In genomic region chr14:68630081-68630571, GRCh38 we compare ENCODE assay signal across 16 cellular contexts.
A peak's percentile ranks its signal among the peaks of the same experiment; 100 is the strongest.
DNase-seq lines count a peak whose midpoint lies in the region; ATAC-seq and TF ChIP-seq lines count a peak whose summit lies in the region.
"Had no signal": no experiment of that assay in that cellular context is flagged by ENCODE, and none has a peak within 500 bp of the region (broad histone marks: within the 10 kb centered on the region; RNA-seq: fewer than 3 reads in every experiment).

No MANE protein-coding gene starts in this region.

- no peak for ATAC-seq in CD4-positive, alpha-beta T cell (ENCODE audit: poor library complexity)
- ATAC-seq in GM21360 (IDR thresholded peaks at IDR 0.05; ENCODE audit: unreplicated experiment): no peak
- ATAC-seq in stimulated activated memory B cell treated with anti-CD40 and anti-IgM and Interleukin-4, amounts not matched to agents 10 μg/mL and 1 μg/mL and 100 μg/mL, for 72 hours: no peak
- ATAC-seq: HCT116; naive thymus-derived CD4-positive, alpha-beta T cell had no signal

- WGBS in mesendoderm (ENCODE audit: extremely low coverage, insufficient coverage, low lambda C conversion rate): no CpG with 5 or more reads among the region's 8 CpGs
- 86 to 89% methylated on average over 8 of the region's 8 CpGs for WGBS in sigmoid colon, 2 donors

- H3K9me3 Mint-ChIP-seq in CD4-positive, alpha-beta T cell: no peaks in the 10 kb centered on the region
- no peaks in the 10 kb centered on the region for H3K9me3 Mint-ChIP-seq in stimulated activated memory B cell treated with anti-CD40 and anti-IgM and Interleukin-4, amounts not matched to agents 10 μg/mL and 1 μg/mL and 100 μg/mL, for 72 hours
- H3K9me3 Mint-ChIP-seq: activated CD4-positive, alpha-beta T cell treated with anti-CD3 and anti-CD28 coated beads, Interleukin-2, amount 10 ng/mL, durations not matched to agents 7 days and 5 days had no signal

- H3K27ac ChIP-seq in CD4-positive, alpha-beta T cell (ENCODE audit: low read depth, low read length): no peak overlapping the region
- no peak overlapping the region for H3K27ac ChIP-seq in colonic mucosa
- no peak overlapping the region for H3K27ac ChIP-seq in mesendoderm (ENCODE audit: low read depth, low read length)
- H3K27ac ChIP-seq in sigmoid colon: peak overlapping the region in 3 of 4 donors; percentile 71 to 75 (median 72)

- no peaks in the 10 kb centered on the region for H3K36me3 ChIP-seq in colonic mucosa
- H3K36me3 ChIP-seq in mesendoderm (ENCODE audit: control insufficient read depth, insufficient read depth, low read length): no peaks in the 10 kb centered on the region
- no peaks in the 10 kb centered on the region for H3K36me3 ChIP-seq in sigmoid colon

- no peak overlapping the region for H3K4ac ChIP-seq in mesendoderm (ENCODE audit: low read depth, low read length)

- no peak overlapping the region for H2BK120ac ChIP-seq in mesendoderm (ENCODE audit: low read depth, low read length)

- H3K4me2 ChIP-seq in mesendoderm (ENCODE audit: low read length): no peak overlapping the region

- no peak overlapping the region for H4K8ac ChIP-seq in mesendoderm (ENCODE audit: low read depth, low read length)

- no peaks in the 10 kb centered on the region for H3K27me3 Mint-ChIP-seq in CD4-positive, alpha-beta T cell
- no peaks in the 10 kb centered on the region for H3K27me3 Mint-ChIP-seq in stimulated activated memory B cell treated with anti-CD40 and anti-IgM and Interleukin-4, amounts not matched to agents 10 μg/mL and 1 μg/mL and 100 μg/mL, for 72 hours

- H3K27me3 ChIP-seq in CD4-positive, alpha-beta T cell (ENCODE audit: control insufficient read depth, insufficient read depth, low read length): no peaks in the 10 kb centered on the region
- no peaks in the 10 kb centered on the region for H3K27me3 ChIP-seq in colonic mucosa
- no peaks in the 10 kb centered on the region for H3K27me3 ChIP-seq in mesendoderm (ENCODE audit: insufficient read depth, low read length, poor library complexity)
- H3K27me3 ChIP-seq in sigmoid colon: no peaks in the 10 kb centered on the region

- no peak for TF ChIP-seq CTCF in CD4-positive, alpha-beta T cell (IDR thresholded peaks at IDR 0.05)
- TF ChIP-seq CTCF in colonic mucosa (IDR thresholded peaks at IDR 0.05) (no peak), sigmoid colon (IDR thresholded peaks at IDR 0.05) (no peak)

- H3K4me1 ChIP-seq in colonic mucosa (peaks cover 9% of the 10 kb centered on the region), mesendoderm (ENCODE audit: control insufficient read depth, low read depth, low read length) (peaks cover 12% of the 10 kb centered on the region), sigmoid colon (peaks cover 0 to 70% (median 57%) of the 10 kb centered on the region in 4 donors)

- no peaks in the 10 kb centered on the region for H3K79me1 ChIP-seq in mesendoderm (ENCODE audit: low read length)

- POLR2A ChIA-PET in CD4-positive, alpha-beta T cell (lab: Charles Lee): interaction anchor here (0.5 to 3.0 kb wide), 9 partner anchors 11 to 185 kb away, joined by 3 to 14 read pairs (median 4); partner anchors contain the start of gene ZFP36L1

- no peaks in the 10 kb centered on the region for H3K79me2 ChIP-seq in mesendoderm (ENCODE audit: control insufficient read depth, insufficient read depth, low read length)

- no peak overlapping the region for H3K9ac ChIP-seq in colonic mucosa (ENCODE audit: low read depth in 2 of 2, low read length in 2 of 2)
- no peak overlapping the region for H3K9ac ChIP-seq in mesendoderm (ENCODE audit: low read length)

- TF ChIP-seq EP300 in sigmoid colon (IDR thresholded peaks at IDR 0.05): no peak

- intact Hi-C loops in CD4-positive, alpha-beta T cell (cut with DNase I, micrococcal nuclease): no loop called here
- intact Hi-C loops in colonic mucosa (cut with DNase I) (no loop called here), sigmoid colon (cut with DNase I) (no loop called here)

- H2BK15ac ChIP-seq in mesendoderm (replicated peaks; ENCODE audit: low read depth): peak overlapping the region; percentile 21

- H2AK5ac ChIP-seq in mesendoderm (ENCODE audit: low read length): no peak overlapping the region

- no peaks in the 10 kb centered on the region for H3K36me3 Mint-ChIP-seq in CD4-positive, alpha-beta T cell (ENCODE audit: low read depth)
- H3K36me3 Mint-ChIP-seq in stimulated activated memory B cell treated with anti-CD40 and anti-IgM and Interleukin-4, amounts not matched to agents 10 μg/mL and 1 μg/mL and 100 μg/mL, for 72 hours: no peaks in the 10 kb centered on the region

- H2BK5ac ChIP-seq in mesendoderm (ENCODE audit: low read length): no peak overlapping the region

- CTCF ChIA-PET in CD4-positive, alpha-beta T cell (lab: Charles Lee): interaction anchor here (1.2 kb wide), 1 partner anchor 14 kb away, joined by 3 read pairs; no protein-coding TSS in a partner anchor

- H3K18ac ChIP-seq in mesendoderm (ENCODE audit: low read length): no peak overlapping the region

- H3K23ac ChIP-seq in mesendoderm (ENCODE audit: low read length): no peak overlapping the region

- no peak for TF ChIP-seq POLR2A in sigmoid colon (IDR thresholded peaks at IDR 0.05)

- H3K4me3 Mint-ChIP-seq in CD4-positive, alpha-beta T cell: no peak overlapping the region
- no peak overlapping the region for H3K4me3 Mint-ChIP-seq in stimulated activated memory B cell treated with anti-CD40 and anti-IgM and Interleukin-4, amounts not matched to agents 10 μg/mL and 1 μg/mL and 100 μg/mL, for 72 hours
- H3K4me3 Mint-ChIP-seq: activated CD4-positive, alpha-beta T cell treated with anti-CD3 and anti-CD28 coated beads, Interleukin-2, amount 10 ng/mL, durations not matched to agents 7 days and 5 days had no signal

- H3K56ac ChIP-seq in mesendoderm (ENCODE audit: low read length): no peak overlapping the region

- peaks cover 31% of the 10 kb centered on the region for H3K4me1 Mint-ChIP-seq in CD4-positive, alpha-beta T cell (ENCODE audit: low read depth)
- peaks cover 33% of the 10 kb centered on the region for H3K4me1 Mint-ChIP-seq in stimulated activated memory B cell treated with anti-CD40 and anti-IgM and Interleukin-4, amounts not matched to agents 10 μg/mL and 1 μg/mL and 100 μg/mL, for 72 hours

- no peak for DNase-seq in CD4-positive, alpha-beta T cell
- DNase-seq in colonic mucosa (peak; percentile 7), mesendoderm (no peak), sigmoid colon (no peak), cerebellum (ENCODE audit: low spot score) (no peak)
- DNase-seq in activated naive CD4-positive, alpha-beta T cell (lab: John Stamatoyannopoulos, UW): no peak
- DNase-seq: activated CD4-positive, alpha-beta T cell treated with anti-CD3 and anti-CD28 coated beads, Interleukin-2, amount 10 ng/mL, durations not matched to agents 7 days and 5 days; erythroblast; glutamatergic neuron; naive thymus-derived CD4-positive, alpha-beta T cell; NCI-H1930; NCI-H524; stimulated activated CD4-positive, alpha-beta T cell treated with anti-CD3 and anti-CD28 coated beads, Interleukin-4, amount 100 ng/mL, for 24 hours had no signal

- H3K9me3 ChIP-seq in CD4-positive, alpha-beta T cell (ENCODE audit: control insufficient read depth, low read length): no peaks in the 10 kb centered on the region
- no peaks in the 10 kb centered on the region for H3K9me3 ChIP-seq in colonic mucosa
- H3K9me3 ChIP-seq in sigmoid colon: no peaks in the 10 kb centered on the region

- peak overlapping the region; percentile 59 for H3K27ac Mint-ChIP-seq in CD4-positive, alpha-beta T cell
- H3K27ac Mint-ChIP-seq in stimulated activated memory B cell treated with anti-CD40 and anti-IgM and Interleukin-4, amounts not matched to agents 10 μg/mL and 1 μg/mL and 100 μg/mL, for 72 hours: no peak overlapping the region
- H3K27ac Mint-ChIP-seq: activated CD4-positive, alpha-beta T cell treated with anti-CD3 and anti-CD28 coated beads, Interleukin-2, amount 10 ng/mL, durations not matched to agents 7 days and 5 days had no signal

- H4K5ac ChIP-seq in mesendoderm (ENCODE audit: low read length): no peak overlapping the region

- no peak overlapping the region for H3K4me3 ChIP-seq in colonic mucosa
- H3K4me3 ChIP-seq in mesendoderm (ENCODE audit: low read length): no peak overlapping the region
- H3K4me3 ChIP-seq in sigmoid colon: no peak overlapping the region

Comparison
In these comparisons a context has a peak if more than half of its experiments do, and no peak if none do; other contexts are left out.
1. H3K27ac ChIP-seq: peak in sigmoid colon (3 of 4); none in CD4-positive, alpha-beta T cell (single experiment), colonic mucosa (single experiment) and mesendoderm (single experiment).